19 cellular contexts compared by ENCODE assay signal in the genomic region with DNA sequence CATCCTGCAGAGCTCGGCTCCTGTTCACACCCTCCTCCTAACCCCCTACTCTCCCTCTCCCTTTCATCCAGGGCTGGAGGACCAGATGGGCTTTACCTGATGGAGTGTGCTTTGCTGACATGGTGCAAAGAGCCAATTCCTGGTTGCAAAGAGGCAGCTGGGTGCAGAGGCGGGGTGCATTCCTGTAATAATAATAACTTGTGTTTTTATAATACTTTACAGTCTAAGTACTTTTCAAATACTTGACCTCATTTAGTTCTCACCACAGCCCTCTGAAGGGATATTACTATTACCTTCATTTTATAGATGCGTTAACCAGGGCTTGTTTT.
DNase-seq lines count a peak whose midpoint lies in the region; ATAC-seq, FAIRE-seq and TF ChIP-seq lines count a peak whose summit lies in the region.
"Had no signal": no experiment of that assay in that cellular context is flagged by ENCODE, and none has a peak within 500 bp of the region (broad histone marks: within the 10 kb centered on the region; RNA-seq: fewer than 3 reads in every experiment).

No MANE protein-coding gene starts in this region.

- ATAC-seq in WTC11: peak; percentile 27
- no peak; the same call in 2 of the 3 replicates for ATAC-seq in HepG2

- H3K4me1 Mint-ChIP-seq in WTC11: peaks cover 68% of the 10 kb centered on the region

- peaks cover 84% of the 10 kb centered on the region for H3K79me2 ChIP-seq in HepG2 (ENCODE audit: insufficient read depth, low read length)

- H3K4me1 ChIP-seq in HepG2 (ENCODE audit: insufficient read depth, low read length): peaks cover 61% of the 10 kb centered on the region
- peaks cover 60% of the 10 kb centered on the region for H3K4me1 ChIP-seq in stomach smooth muscle (ENCODE audit: control insufficient read depth, insufficient read depth, low read length)

- H3K4me3 ChIP-seq in HepG2 (replicated peaks in 1 of 3; ENCODE audit: insufficient read depth in 1 of 3, low read depth in 2 of 3, low read length in 3 of 3): no peak overlapping the region
- H3K4me3 ChIP-seq in stomach smooth muscle (ENCODE audit: low read length in 2 of 2): peak overlapping the region in 1 of 2 donors; percentile 35
- H3K4me3 ChIP-seq: ovary had no signal

- no peaks in the 10 kb centered on the region for H3K27me3 ChIP-seq in HepG2 (ENCODE audit: control insufficient read depth in 1 of 2, insufficient read depth in 2 of 2, low read length in 2 of 2)
- H3K27me3 ChIP-seq in stomach smooth muscle (ENCODE audit: control insufficient read depth in 1 of 2, insufficient read depth in 2 of 2, low read length in 2 of 2): no peaks in the 10 kb centered on the region
- H3K27me3 ChIP-seq: BE2C, ovary had no signal

- intact Hi-C loops in HepG2 (cut with micrococcal nuclease; ENCODE audit: unreplicated experiment): no loop called here

- TF ChIP-seq EP300 in HepG2 (IDR thresholded peaks at IDR 0.05; ENCODE audit: low read depth in 2 of 2, low read length in 2 of 2) (no peak), HepG2 (CRISPR knock-in tag; IDR thresholded peaks at IDR 0.05; ENCODE audit: borderline replicate concordance) (no peak)

- FAIRE-seq in HepG2 (lab: Jason Lieb, UNC): no peak
- FAIRE-seq: RCC 7860, TTC549 had no signal

- no peak for TF ChIP-seq POLR2A in HepG2 (IDR thresholded peaks at IDR 0.05; ENCODE audit: insufficient read depth in 1 of 2, low read depth in 2 of 2, low read length in 2 of 2)

- WGBS in HepG2 (ENCODE audit: low lambda C conversion rate): 81% methylated on average over 3 of the region's 3 CpGs

- no peaks in the 10 kb centered on the region for H3K9me3 Mint-ChIP-seq in WTC11

- H3K27ac ChIP-seq in HepG2 (ENCODE audit: extremely low read length, insufficient read depth, low read length) (peak overlapping the region; percentile 46), stomach smooth muscle (ENCODE audit: low read length) (peak overlapping the region; percentile 53)
- H3K27ac ChIP-seq: 22Rv1, ovary had no signal

- no peak for TF ChIP-seq CTCF in WTC11 (IDR thresholded peaks at IDR 0.05)
- TF ChIP-seq CTCF in HepG2 (CRISPR knock-in tag; IDR thresholded peaks at IDR 0.05): no peak

- no TSS peak for BruUV-seq in HepG2 (replicated peaks; lab: Mats Ljungman, UMichigan)

- peak overlapping the region; percentile 47; the same call in 1 of the 2 replicates for H3K27ac Mint-ChIP-seq in WTC11

- CTCF ChIA-PET in WTC11 (lab: Charles Lee): interaction anchor here (1.3 to 1.9 kb wide), 2 partner anchors 32 to 33 kb away, joined by 5 to 6 read pairs; no protein-coding TSS in a partner anchor
- CTCF ChIA-PET in HepG2 (lab: Yijun Ruan, JAX; ENCODE audit: low intra/inter-chr PET ratio, low total read pairs): no interaction called here

- H3K4me2 ChIP-seq in HepG2 (ENCODE audit: low read depth, low read length): peak overlapping the region; percentile 63

- no peaks in the 10 kb centered on the region for H3K9me3 ChIP-seq in HepG2 (ENCODE audit: low read length)
- H3K9me3 ChIP-seq in stomach smooth muscle (ENCODE audit: control insufficient read depth in 2 of 2, low read length in 2 of 2): no peaks in the 10 kb centered on the region
- H3K9me3 ChIP-seq: BE2C, ovary had no signal

- DNase-seq in DMS79 treated with DMSO at 0.1 percent for 48 hours (lab: John Stamatoyannopoulos, UW) (peak; percentile 2), DMS79 (lab: John Stamatoyannopoulos, UW) (no peak), WTC11 (ENCODE audit: low spot score) (no peak), HepG2 (ENCODE audit: low spot score) (no peak), amniotic stem cell (lab: John Stamatoyannopoulos, UW) (no peak), NCI-H345 treated with DMSO at 0.1 percent for 48 hours (lab: John Stamatoyannopoulos, UW; ENCODE audit: unreplicated experiment) (no peak)
- DNase-seq in stimulated activated CD4-positive, alpha-beta T cell treated with anti-CD3 and anti-CD28 coated beads, Interleukin-12 subunit alpha, Interleukin-12 subunit beta, amount 100 ng/mL, for 4 hours: no peak
- DNase-seq: activated CD4-positive, alpha-beta T cell treated with anti-CD3 and anti-CD28 coated beads, Interleukin-2, amount 50 U/mL, for 1 hour; BE2C; cortex of kidney; KG1; kidney glomerular epithelial cell; stimulated activated CD4-positive, alpha-beta T cell treated with anti-CD3 and anti-CD28 coated beads, Interleukin-2, amount 100 ng/mL, for 48 hours; SW 1271 had no signal

- H3K36me3 Mint-ChIP-seq in WTC11: no peaks in the 10 kb centered on the region

- POLR2A ChIA-PET in WTC11 (lab: Charles Lee): no interaction called here
- POLR2A ChIA-PET in HepG2 (lab: Yijun Ruan, JAX): interaction anchor here (0.8 to 1.2 kb wide), 3 partner anchors 13 to 67 kb away, joined by 3 to 4 read pairs (median 3); no protein-coding TSS in a partner anchor

- peaks cover 93% of the 10 kb centered on the region for H4K20me1 ChIP-seq in HepG2 (ENCODE audit: insufficient read depth, low read length)

- in situ Hi-C loops in HepG2 (cut with HindIII; ENCODE audit: extremely low pct_ligation_motif_present, low pct_unique_long_range_greater_than_20kb): no loop called here

- H3K27me3 Mint-ChIP-seq in WTC11 (ENCODE audit: low read depth): no peaks in the 10 kb centered on the region

- H2AFZ ChIP-seq in HepG2 (ENCODE audit: low read length): no peak overlapping the region

- no peak overlapping the region for H3K4me3 Mint-ChIP-seq in WTC11

- no peak for TF ChIP-seq RAD21 in HepG2 (CRISPR knock-in tag; IDR thresholded peaks at IDR 0.05)

- peaks cover 4 to 8% of the 10 kb centered on the region in 2 experiments; a peak in 3 of 5 replicates for H3K36me3 ChIP-seq in HepG2 (replicated peaks in 1 of 2; ENCODE audit: control insufficient read depth in 1 of 2, insufficient read depth in 2 of 2, low read length in 2 of 2)
- no peaks in the 10 kb centered on the region for H3K36me3 ChIP-seq in stomach smooth muscle (ENCODE audit: control insufficient read depth in 2 of 2, insufficient read depth in 2 of 2, low read length in 2 of 2)
- H3K36me3 ChIP-seq: BE2C, ovary had no signal

- H3K9ac ChIP-seq in HepG2 (ENCODE audit: insufficient read depth, low read depth, low read length): no peak overlapping the region
- no peak overlapping the region for H3K9ac ChIP-seq in stomach smooth muscle (ENCODE audit: low read length in 2 of 2)

TF ChIP-seq in WTC11, 78 proteins besides CTCF, POLR2A, EP300 and RAD21 (continues in another document):
- TF ChIP-seq ETV6 (CRISPR knock-in tag; IDR thresholded peaks at IDR 0.05): no peak
- no peak for TF ChIP-seq ATF6 (CRISPR knock-in tag; IDR thresholded peaks at IDR 0.05)
- no peak for TF ChIP-seq ATF2 (CRISPR knock-in tag; IDR thresholded peaks at IDR 0.05; ENCODE audit: borderline replicate concordance, low read depth)

TF ChIP-seq in HepG2, 621 proteins besides CTCF, POLR2A, EP300 and RAD21:
- no peak for TF ChIP-seq THYN1 (CRISPR knock-in tag; IDR thresholded peaks at IDR 0.05; ENCODE audit: borderline replicate concordance, low read depth)
- no peak for TF ChIP-seq TSC22D2 (CRISPR knock-in tag; IDR thresholded peaks at IDR 0.05; ENCODE audit: borderline replicate concordance)
